Comparison of ENCODE assay signal across 22 cellular contexts in genomic region chr9:113888361-113888760, GRCh38. TPM values are rescaled to one million over a fixed set of nuclear protein-coding genes. Genes with fewer than 3 reads are reported as not detected.
DNase-seq lines count a peak whose midpoint lies in the region; ATAC-seq and TF ChIP-seq lines count a peak whose summit lies in the region.
"Had no signal": no experiment of that assay in that cellular context is flagged by ENCODE, and none has a peak within 500 bp of the region (broad histone marks: within the 10 kb centered on the region; RNA-seq: fewer than 3 reads in every experiment).

No MANE protein-coding gene starts in this region.

- 0 out of 2 replicates have a peak, but pooled peaks cover 5% of the 10 kb centered on the region for H3K9me2 ChIP-seq in GM23338 (ENCODE audit: insufficient read depth)

- H3K27me3 ChIP-seq in GM23338 (ENCODE audit: insufficient read depth): no peaks in the 10 kb centered on the region
- no peaks in the 10 kb centered on the region for H3K27me3 ChIP-seq in body of pancreas
- H3K27me3 ChIP-seq in upper lobe of right lung: no peaks in the 10 kb centered on the region

- TF ChIP-seq CTCF in GM23338 (conservative IDR thresholded peaks at IDR 0.05; ENCODE audit: low read depth in 2 of 2) (no peak), body of pancreas (IDR thresholded peaks at IDR 0.05) (no peak), mesothelial cell of epicardium (IDR thresholded peaks at IDR 0.05; ENCODE audit: unreplicated experiment) (no peak), upper lobe of right lung (IDR thresholded peaks at IDR 0.05) (no peak)

- intact Hi-C loops in body of pancreas (cut with DNase I) (no loop called here), upper lobe of right lung (cut with DNase I) (no loop called here)

- H3K4me2 ChIP-seq in GM23338: no peak overlapping the region

- no peak overlapping the region for H3K27ac Mint-ChIP-seq in GM23338
- H3K27ac Mint-ChIP-seq in mesothelial cell of epicardium: peak overlapping the region; percentile 86
- H3K27ac Mint-ChIP-seq: CD8-positive, alpha-beta memory T cell had no signal

- no peaks in the 10 kb centered on the region; the same call in 1 of the 2 replicates for H4K20me1 ChIP-seq in GM23338 (replicated peaks; ENCODE audit: insufficient read depth)

- TF ChIP-seq POLR2A in body of pancreas (IDR thresholded peaks at IDR 0.05): no peak

- no peak overlapping the region for H3K4me3 Mint-ChIP-seq in GM23338
- H3K4me3 Mint-ChIP-seq in mesothelial cell of epicardium: no peak overlapping the region
- H3K4me3 Mint-ChIP-seq: CD8-positive, alpha-beta memory T cell had no signal

- H2AFZ ChIP-seq in GM23338: no peak overlapping the region
- H2AFZ ChIP-seq: GM23248 had no signal

- peak; percentile 91 for DNase-seq in DMS 273 (lab: John Stamatoyannopoulos, UW; ENCODE audit: unreplicated experiment)
- DNase-seq in GM23338 (ENCODE audit: low spot score): no peak
- no peak for DNase-seq in body of pancreas
- no peak for DNase-seq in mesothelial cell of epicardium (ENCODE audit: low spot score in 2 of 2, unreplicated experiment in 2 of 2)
- DNase-seq in NCI-H774 (lab: John Stamatoyannopoulos, UW): no peak
- no peak for DNase-seq in upper lobe of right lung
- no peak for DNase-seq in DMS114 treated with DMSO at 0.1 percent for 48 hours (lab: John Stamatoyannopoulos, UW; ENCODE audit: unreplicated experiment)
- DNase-seq: C1 segment of cervical spinal cord; CD8-positive, alpha-beta memory T cell; DMS79 treated with DMSO at 0.1 percent for 48 hours; GM23248; KG1; MV-4-11; NCI-H187; NCI-H2107; NCI-H2227 treated with DMSO at 0.1 percent for 48 hours; NCI-H510A treated with DMSO at 0.1 percent for 48 hours; PC-3; RPMI8226; SIG-M5 had no signal

- H3K4me3 ChIP-seq in GM23338: no peak overlapping the region
- H3K4me3 ChIP-seq in body of pancreas: no peak overlapping the region
- H3K4me3 ChIP-seq in upper lobe of right lung: no peak overlapping the region
- H3K4me3 ChIP-seq: GM23248 had no signal

- no peaks in the 10 kb centered on the region for H3K36me3 ChIP-seq in GM23338 (ENCODE audit: insufficient read depth)
- H3K36me3 ChIP-seq in body of pancreas (replicated peaks in 1 of 2; ENCODE audit: insufficient read depth in 1 of 2, low read depth in 2 of 2): no peaks in the 10 kb centered on the region
- H3K36me3 ChIP-seq in upper lobe of right lung: no peaks in the 10 kb centered on the region

- H3K4me1 ChIP-seq in GM23338 (ENCODE audit: insufficient read depth) (peaks cover 30% of the 10 kb centered on the region), body of pancreas (peaks cover 25% of the 10 kb centered on the region), upper lobe of right lung (peaks cover 26% of the 10 kb centered on the region)

- H3K4me1 Mint-ChIP-seq in GM23338 (peaks cover 45% of the 10 kb centered on the region), mesothelial cell of epicardium (peaks cover 38% of the 10 kb centered on the region)

- 64 to 65% methylated on average over 8 of the region's 8 CpGs for WGBS in body of pancreas, 2 donors

- H3F3A ChIP-seq in GM23338 (replicated peaks; ENCODE audit: low read depth): no peaks in the 10 kb centered on the region

- H3K9me3 ChIP-seq in body of pancreas: no peaks in the 10 kb centered on the region
- H3K9me3 ChIP-seq in upper lobe of right lung: peaks cover 7% of the 10 kb centered on the region

- H3K79me2 ChIP-seq in GM23338 (replicated peaks; ENCODE audit: insufficient read depth): peaks cover 84% of the 10 kb centered on the region

- H3K27ac ChIP-seq in GM23338 (ENCODE audit: low read depth) (no peak overlapping the region), body of pancreas (peak overlapping the region in 1 of 4 donors; percentile 9), upper lobe of right lung (no peak overlapping the region)
- H3K27ac ChIP-seq: GM23248 had no signal

- H3K9me3 Mint-ChIP-seq in GM23338 (peaks cover 11% of the 10 kb centered on the region), mesothelial cell of epicardium (peaks cover 30% of the 10 kb centered on the region)

- H3K27me3 Mint-ChIP-seq in GM23338 (ENCODE audit: insufficient read depth, low read depth, poor library complexity) (peaks cover 6% of the 10 kb centered on the region), mesothelial cell of epicardium (ENCODE audit: low read depth) (no peaks in the 10 kb centered on the region)
- H3K27me3 Mint-ChIP-seq: CD8-positive, alpha-beta memory T cell had no signal

- ATAC-seq in GM23338 (peak; percentile 13; the same call in 1 of the 3 replicates), body of pancreas (peak; percentile 26), upper lobe of right lung (no peak), GM19455 (IDR thresholded peaks at IDR 0.05; ENCODE audit: unreplicated experiment) (no peak)
- ATAC-seq: PC-3, SK-N-SH treated with all-trans-retinoic acid at 6 μM for 48 hours had no signal

- H3K36me3 Mint-ChIP-seq in GM23338 (ENCODE audit: low read depth): peaks cover 33% of the 10 kb centered on the region
- peaks cover 40% of the 10 kb centered on the region for H3K36me3 Mint-ChIP-seq in mesothelial cell of epicardium
- H3K36me3 Mint-ChIP-seq: CD8-positive, alpha-beta memory T cell had no signal

TF ChIP-seq in GM23338, 12 proteins besides CTCF, POLR2A, EP300 and RAD21:
- TF ChIP-seq EZH2 (IDR thresholded peaks at IDR 0.05; ENCODE audit: low read depth, unreplicated experiment): no peak

RNA-seq across cellular contexts. Expression of gene ZNF618, which starts 12.3 kb away (rescaled TPM):
- 19.6 and 22.1 TPM in 2 replicates for total RNA-seq in GM23338 (2014; rRNA removed; shearing (Covaris generic))
- 10.3 and 12.1 TPM in 2 replicates for polyA plus RNA-seq in GM23338 (2016; fragmentation: Nextera tagmentation; extraction: Ambion mirVana)
- total RNA-seq in body of pancreas (10 to 100 TPM; 11.9 to 17.1 TPM), mesothelial cell of epicardium (78.4 to 83.9 TPM (median 78.9 TPM) in 3 replicates), upper lobe of right lung (9.8 TPM)

Comparison
In these comparisons a context has a peak if more than half of its experiments do, and no peak if none do; other contexts are left out.
1. ATAC-seq: peak in GM23338 (single experiment) and body of pancreas (single experiment); none in upper lobe of right lung (single experiment) and GM19455 (single experiment).